In the genomic region with DNA sequence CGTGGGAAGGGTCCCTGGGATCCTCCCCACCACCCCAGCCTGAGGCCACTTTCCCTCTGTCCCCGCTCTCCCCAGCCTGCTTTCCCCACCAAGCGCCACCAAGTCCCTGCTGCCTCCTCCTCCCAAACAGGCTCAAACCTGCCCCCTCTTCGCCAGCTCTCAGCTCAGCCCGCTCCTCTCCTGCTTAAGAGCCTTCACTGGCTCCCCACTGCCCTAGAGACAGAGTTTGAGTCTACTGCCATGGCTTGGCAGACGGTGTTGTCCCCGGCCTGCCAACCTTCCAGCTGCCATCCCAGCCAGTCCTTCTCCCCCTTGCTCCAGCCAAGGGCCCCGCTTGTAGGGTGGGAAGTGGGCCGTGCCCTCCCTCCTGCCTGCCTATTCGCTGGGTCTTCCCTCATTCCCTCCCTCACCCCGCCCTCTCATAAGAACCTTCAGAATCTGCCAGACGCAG, we compare ENCODE assay signal across 12 cellular contexts. TPM values are rescaled to one million over a fixed set of nuclear protein-coding genes. Genes with fewer than 3 reads are reported as not detected.
DNase-seq lines count a peak whose midpoint lies in the region; ATAC-seq, FAIRE-seq and TF ChIP-seq lines count a peak whose summit lies in the region.
"Had no signal": no experiment of that assay in that cellular context is flagged by ENCODE, and none has a peak within 500 bp of the region (broad histone marks: within the 10 kb centered on the region; RNA-seq: fewer than 3 reads in every experiment).

No MANE protein-coding gene starts in this region.

- no peaks in the 10 kb centered on the region for H3K9me3 ChIP-seq in CD4-positive, CD25-positive, alpha-beta regulatory T cell (ENCODE audit: control insufficient read depth in 2 of 2, low read length in 2 of 2)
- H3K9me3 ChIP-seq in PC-3 (ENCODE audit: low read length) (no peaks in the 10 kb centered on the region), endodermal cell (ENCODE audit: control insufficient read depth, low read length) (peaks cover 5% of the 10 kb centered on the region)

- no peak overlapping the region for H2AFZ ChIP-seq in PC-3 (ENCODE audit: low read length)

- no peak overlapping the region for H3K9ac ChIP-seq in PC-3 (ENCODE audit: low read length)
- H3K9ac ChIP-seq in endodermal cell (ENCODE audit: extremely low read depth, low read length, poor library complexity, severe bottlenecking), result no peak overlapping the region

- CTCF ChIA-PET in PC-3 (lab: Charles Lee), result no interaction called here

- peaks cover 56% of the 10 kb centered on the region for H3K4me1 ChIP-seq in CD4-positive, CD25-positive, alpha-beta regulatory T cell (ENCODE audit: control insufficient read depth, insufficient read depth, low read length, poor library complexity, severe bottlenecking)
- peaks cover 64% of the 10 kb centered on the region for H3K4me1 ChIP-seq in PC-3 (ENCODE audit: insufficient read depth, low read length)
- H3K4me1 ChIP-seq in endodermal cell (ENCODE audit: control insufficient read depth, insufficient read depth, low read length), result peaks cover 15% of the 10 kb centered on the region

- no peaks in the 10 kb centered on the region for H3K27me3 ChIP-seq in CD4-positive, CD25-positive, alpha-beta regulatory T cell (ENCODE audit: control insufficient read depth, insufficient read depth, low read length)
- H3K27me3 ChIP-seq in PC-3 (ENCODE audit: low read length) (no peaks in the 10 kb centered on the region), endodermal cell (ENCODE audit: control insufficient read depth, insufficient read depth, low read length, poor library complexity, severe bottlenecking) (no peaks in the 10 kb centered on the region)

- 79 to 81% methylated on average over 6 to 11 of the region's 12 CpGs for WGBS in endodermal cell (ENCODE audit: insufficient coverage in 1 of 2, insufficient read length in 1 of 2), 2 experiments

- peaks cover 92% of the 10 kb centered on the region for H3K79me2 ChIP-seq in PC-3 (ENCODE audit: low read length)

- no peak overlapping the region for H3K4me2 ChIP-seq in PC-3 (ENCODE audit: low read length)

- no peak for FAIRE-seq in H54 (lab: Jason Lieb, UNC)
- FAIRE-seq: small intestine had no signal

- ATAC-seq in CD4-positive, CD25-positive, alpha-beta regulatory T cell (ENCODE audit: low read depth in 2 of 2), result no peak
- ATAC-seq in PC-3, result no peak
- ATAC-seq in omental fat pad (ENCODE audit: low FRiP score), result no peak

- TF ChIP-seq CTCF in PC-3 (conservative IDR thresholded peaks at IDR 0.05; ENCODE audit: low read depth, low read length), result no peak
- TF ChIP-seq CTCF in endodermal cell (conservative IDR thresholded peaks at IDR 0.05), result no peak
- no peak for TF ChIP-seq CTCF in omental fat pad (IDR thresholded peaks at IDR 0.05)

- H3K27ac ChIP-seq in CD4-positive, CD25-positive, alpha-beta regulatory T cell (ENCODE audit: insufficient read depth, low read length, poor library complexity, severe bottlenecking), result peak overlapping the region; percentile 15
- H3K27ac ChIP-seq in PC-3 (ENCODE audit: low read length) (peak overlapping the region; percentile 95; the same call in 1 of the 2 replicates), endodermal cell (ENCODE audit: low read depth, low read length) (no peak overlapping the region)

- BruUV-seq in PC-3 (replicated peaks; lab: Mats Ljungman, UMichigan), result no TSS peak

- H3K36me3 Mint-ChIP-seq in CD4-positive, CD25-positive, alpha-beta regulatory T cell, result peaks cover 19% of the 10 kb centered on the region
- peaks cover 9% of the 10 kb centered on the region for H3K36me3 Mint-ChIP-seq in endodermal cell (ENCODE audit: low read depth)

- peak overlapping the region; percentile 20 to 78 (median 60) for H3K27ac Mint-ChIP-seq in CD4-positive, CD25-positive, alpha-beta regulatory T cell
- H3K27ac Mint-ChIP-seq in endodermal cell, result peak overlapping the region; percentile 96

- intact Hi-C loops in PC-3 (cut with micrococcal nuclease), result no loop called here

- POLR2A ChIA-PET in PC-3 (lab: Charles Lee; ENCODE audit: unreplicated experiment), result no interaction called here

- H3K36me3 ChIP-seq in CD4-positive, CD25-positive, alpha-beta regulatory T cell (ENCODE audit: control insufficient read depth, insufficient read depth, low read length), result no peaks in the 10 kb centered on the region
- no peaks in the 10 kb centered on the region for H3K36me3 ChIP-seq in PC-3 (ENCODE audit: low read depth, low read length)
- H3K36me3 ChIP-seq in endodermal cell (ENCODE audit: control insufficient read depth, insufficient read depth, low read length), result no peaks in the 10 kb centered on the region

- no peaks in the 10 kb centered on the region for H3K9me3 Mint-ChIP-seq in CD4-positive, CD25-positive, alpha-beta regulatory T cell
- H3K9me3 Mint-ChIP-seq in endodermal cell, result peaks cover 3% of the 10 kb centered on the region

- H3K4me1 Mint-ChIP-seq in CD4-positive, CD25-positive, alpha-beta regulatory T cell, result peaks cover 31 to 94% (median 65%) of the 10 kb centered on the region in 4 donors
- H3K4me1 Mint-ChIP-seq in endodermal cell, result peaks cover 41% of the 10 kb centered on the region

- H3K27me3 Mint-ChIP-seq in CD4-positive, CD25-positive, alpha-beta regulatory T cell, result no peaks in the 10 kb centered on the region
- H3K27me3 Mint-ChIP-seq in endodermal cell (ENCODE audit: insufficient read depth), result no peaks in the 10 kb centered on the region

- H3K9me2 ChIP-seq in PC-3 (replicated peaks; ENCODE audit: low read length), result no peaks in the 10 kb centered on the region

- peaks cover 6% of the 10 kb centered on the region for H3F3A ChIP-seq in PC-3 (ENCODE audit: low read length, unreplicated experiment)

- no peak for DNase-seq in CD4-positive, CD25-positive, alpha-beta regulatory T cell
- DNase-seq in PC-3, result no peak
- peak; percentile 88 for DNase-seq in endodermal cell
- peak; percentile 1 for DNase-seq in omental fat pad (ENCODE audit: low spot score)
- DNase-seq in kidney glomerular epithelial cell (lab: John Stamatoyannopoulos, UW), result no peak
- no peak for DNase-seq in H54 (ENCODE audit: insufficient read length, low spot score)
- DNase-seq in GM19240 (ENCODE audit: insufficient read length, low spot score), result no peak
- DNase-seq in ecto neural progenitor cell (ENCODE audit: low spot score), result no peak
- DNase-seq: cerebellar nuclear complex, DMS 273 treated with DMSO at 0.1 percent for 48 hours, small intestine, substantia nigra had no signal

- H3K4me3 Mint-ChIP-seq in CD4-positive, CD25-positive, alpha-beta regulatory T cell, result peak overlapping the region in 1 of 4 donors; percentile 41
- H3K4me3 Mint-ChIP-seq in endodermal cell, result peak overlapping the region; percentile 33

- no peak overlapping the region for H3K4me3 ChIP-seq in CD4-positive, CD25-positive, alpha-beta regulatory T cell (ENCODE audit: low read depth, low read length)
- H3K4me3 ChIP-seq in PC-3 (ENCODE audit: low read length) (no peak overlapping the region), endodermal cell (ENCODE audit: low read length) (no peak overlapping the region)

- no peaks in the 10 kb centered on the region for H4K20me1 ChIP-seq in PC-3 (ENCODE audit: low read length)

- no peak for TF ChIP-seq POLR2A in H54 (IDR thresholded peaks at IDR 0.05; ENCODE audit: low read depth, low read length)

RNA-seq across cellular contexts. Expression of a gene that starts 11.1 kb away (rescaled TPM):
- total RNA-seq in CD4-positive, CD25-positive, alpha-beta regulatory T cell, result 160 TPM
- 10 to 100 TPM; 21.2 to 32.4 (median 25.8) TPM for polyA plus RNA-seq in CD4-positive, CD25-positive, alpha-beta regulatory T cell
- 25.1 and 32.1 TPM in 2 replicates for total RNA-seq in PC-3 (2014; rRNA removed)
- total RNA-seq in endodermal cell, result 10 to 100 TPM; 30.6 to 31.6 TPM
- polyA plus RNA-seq in endodermal cell (2013, experiment 1 of 2), result 8.0 TPM
- polyA plus RNA-seq in endodermal cell (2013, experiment 2 of 2), result 7.6 TPM
- 100 to 1,000 TPM in 1 of 4 donors, 10 to 100 TPM in 3; 36.9 to 162 (median 47.3) TPM for total RNA-seq in omental fat pad

RNA-seq across cellular contexts. Expression of a gene that starts 56.3 kb away (rescaled TPM):
- 40.0 TPM for total RNA-seq in CD4-positive, CD25-positive, alpha-beta regulatory T cell
- polyA plus RNA-seq in CD4-positive, CD25-positive, alpha-beta regulatory T cell, result 100 to 1,000 TPM; 128 to 156 (median 138) TPM
- total RNA-seq in PC-3 (2014; rRNA removed) (25.9 and 32.5 TPM in 2 replicates), endodermal cell (10 to 100 TPM; 22.3 to 22.4 TPM), omental fat pad (10 to 100 TPM; 30.3 to 53.0 (median 43.9) TPM)
- 51.9 TPM for polyA plus RNA-seq in endodermal cell (2013, experiment 1 of 2)
- 43.8 TPM for polyA plus RNA-seq in endodermal cell (2013, experiment 2 of 2)

Comparison
In these comparisons a context has a peak if more than half of its experiments do, and no peak if none do; other contexts are left out.
1. DNase-seq: peak in endodermal cell (single experiment) and omental fat pad (single experiment); none in CD4-positive, CD25-positive, alpha-beta regulatory T cell (0 of 3), PC-3 (single experiment), kidney glomerular epithelial cell (single experiment), H54 (single experiment), GM19240 (single experiment) and ecto neural progenitor cell (single experiment).